8 cellular contexts compared by ENCODE assay signal in genomic region chr20:54668271-54669053, GRCh38.
DNase-seq lines count a peak whose midpoint lies in the region; ATAC-seq and TF ChIP-seq lines count a peak whose summit lies in the region.

No MANE protein-coding gene starts in this region.

- WGBS in stomach, 5 donors: 18 to 34% (median 25%) methylated on average over 13 of the region's 13 CpGs

- no peak for TF ChIP-seq POLR2A in stomach (IDR thresholded peaks at IDR 0.05)

- peak; percentile 92 for TF ChIP-seq CTCF in KMS-11 (conservative IDR thresholded peaks at IDR 0.05; ENCODE audit: low read depth, low read length)
- TF ChIP-seq CTCF in stomach (IDR thresholded peaks at IDR 0.05): peak in 4 of 7 experiments; percentile 32 to 58 (median 51)

- no peaks in the 10 kb centered on the region for H3K9me3 ChIP-seq in stomach

- no peak overlapping the region for H3K27ac ChIP-seq in KMS-11
- no peak overlapping the region for H3K27ac ChIP-seq in stomach

- peak overlapping the region; percentile 52 for H3K4me2 ChIP-seq in KMS-11

- intact Hi-C loops in stomach (cut with DNase I; ENCODE audit: low total_unique reads): no loop called here

- no peaks in the 10 kb centered on the region for H3K36me3 ChIP-seq in KMS-11 (ENCODE audit: insufficient read depth)
- H3K36me3 ChIP-seq in stomach: no peaks in the 10 kb centered on the region

- peak; percentile 64 for ATAC-seq in GM21786 (IDR thresholded peaks at IDR 0.05; ENCODE audit: unreplicated experiment)

- DNase-seq in NCI-H82 (lab: John Stamatoyannopoulos, UW) (peak; percentile 38), NCI-H82 treated with DMSO at 0.1 percent for 48 hours (lab: John Stamatoyannopoulos, UW; ENCODE audit: unreplicated experiment) (no peak), iPS-NIHi11 (ENCODE audit: low spot score) (peak; percentile 46), stomach (no peak), DMS79 (lab: John Stamatoyannopoulos, UW) (no peak)
- DNase-seq in activated T-cell treated with anti-CD3 and anti-CD28 coated beads, Interleukin-2, amount 50 U/mL, for 1 hour: peak; percentile 23

- H3K27me3 ChIP-seq in KMS-11 (ENCODE audit: insufficient read depth, low read depth) (no peaks in the 10 kb centered on the region), stomach (peaks cover 0 to 38% (median 4%) of the 10 kb centered on the region in 3 donors)

- no peak overlapping the region for H3K9ac ChIP-seq in KMS-11

- H4K20me1 ChIP-seq in KMS-11 (ENCODE audit: insufficient read depth): no peaks in the 10 kb centered on the region

- H3K4me1 ChIP-seq in KMS-11 (ENCODE audit: low read depth, poor library complexity, severe bottlenecking): peaks cover 28% of the 10 kb centered on the region
- H3K4me1 ChIP-seq in stomach: peaks cover 0 to 7% (median 3%) of the 10 kb centered on the region in 4 donors

- H3K4me3 ChIP-seq in KMS-11 (IDR thresholded peaks at IDR 0.05; ENCODE audit: insufficient read depth, low read depth, low read length): no peak overlapping the region
- no peak overlapping the region for H3K4me3 ChIP-seq in stomach

- H2AFZ ChIP-seq in KMS-11 (ENCODE audit: low read depth): peak overlapping the region; percentile 85

- no peaks in the 10 kb centered on the region for H3K79me2 ChIP-seq in KMS-11 (ENCODE audit: insufficient read depth, low read depth)

- TF ChIP-seq EP300 in stomach (IDR thresholded peaks at IDR 0.05): no peak

Comparison
In these comparisons a context has a peak if more than half of its experiments do, and no peak if none do; other contexts are left out.
1. DNase-seq: peak in NCI-H82 (single experiment), activated T-cell treated with anti-CD3 and anti-CD28 coated beads, Interleukin-2, amount 50 U/mL, for 1 hour (single experiment) and iPS-NIHi11 (single experiment); none in NCI-H82 treated with DMSO at 0.1 percent for 48 hours (single experiment), stomach (single experiment) and DMS79 (single experiment).